ENCODE assay signal across 1 cellular context in genomic region chr3:73236867-73237266, GRCh38.
TF ChIP-seq lines count a peak whose summit lies in the region.

No MANE protein-coding gene starts in this region.

TF ChIP-seq in HEK293, 187 proteins besides CTCF, POLR2A, EP300 and RAD21 (continued from another document and continues in another):
- TF ChIP-seq ZBTB10 (tag by site-specific recombination; IDR thresholded peaks at IDR 0.05) (no peak), ZNF560 (tag by site-specific recombination; IDR thresholded peaks at IDR 0.05; ENCODE audit: borderline replicate concordance) (no peak), ZNF510 (tag by site-specific recombination; IDR thresholded peaks at IDR 0.05; ENCODE audit: insufficient replicate concordance) (no peak), ZNF513 (tag by site-specific recombination; IDR thresholded peaks at IDR 0.05) (no peak), IKZF3 (tag by site-specific recombination; IDR thresholded peaks at IDR 0.05) (no peak), ZNF548 (tag by site-specific recombination; IDR thresholded peaks at IDR 0.05) (no peak), ZNF549 (tag by site-specific recombination; IDR thresholded peaks at IDR 0.05) (no peak), ZNF623 (tag by site-specific recombination; IDR thresholded peaks at IDR 0.05) (no peak), ZNF664 (tag by site-specific recombination; IDR thresholded peaks at IDR 0.05) (no peak), KLF8 (tag by site-specific recombination; IDR thresholded peaks at IDR 0.05) (no peak), ZSCAN23 (tag by site-specific recombination; IDR thresholded peaks at IDR 0.05) (0 out of 2 replicates have a peak, but pooled peaks have one; percentile 68), ZNF146 (tag by site-specific recombination; IDR thresholded peaks at IDR 0.05) (no peak), KLF10 (tag by site-specific recombination; IDR thresholded peaks at IDR 0.05) (peak; percentile 28; the same call in 1 of the 2 replicates), ZNF114 (tag by site-specific recombination; IDR thresholded peaks at IDR 0.05) (no peak), KLF16 (tag by site-specific recombination; IDR thresholded peaks at IDR 0.05) (peak; percentile 74), ZNF843 (tag by site-specific recombination; IDR thresholded peaks at IDR 0.05) (peak; percentile 93), ZNF501 (tag by site-specific recombination; IDR thresholded peaks at IDR 0.05) (no peak), ZBTB20 (tag by site-specific recombination; IDR thresholded peaks at IDR 0.05) (no peak), FEZF1 (tag by site-specific recombination; IDR thresholded peaks at IDR 0.05) (peak; percentile 83), ZNF555 (tag by site-specific recombination; conservative IDR thresholded peaks at IDR 0.05) (no peak), ZIC2 (tag by site-specific recombination; IDR thresholded peaks at IDR 0.05) (no peak), ZNF37A (tag by site-specific recombination; IDR thresholded peaks at IDR 0.05) (no peak), ZNF16 (tag by site-specific recombination; IDR thresholded peaks at IDR 0.05; ENCODE audit: low read depth) (no peak), ZNF223 (tag by site-specific recombination; IDR thresholded peaks at IDR 0.05) (no peak), ZNF354C (tag by site-specific recombination; IDR thresholded peaks at IDR 0.05; ENCODE audit: borderline replicate concordance, low read depth) (no peak), ZFP37 (tag by site-specific recombination; IDR thresholded peaks at IDR 0.05) (no peak), ZNF2 (tag by site-specific recombination; IDR thresholded peaks at IDR 0.05) (no peak), ZNF157 (tag by site-specific recombination; IDR thresholded peaks at IDR 0.05) (no peak), ZNF140 (tag by site-specific recombination; IDR thresholded peaks at IDR 0.05) (no peak), ZFP3 (tag by site-specific recombination; IDR thresholded peaks at IDR 0.05; ENCODE audit: low read depth) (no peak), ZNF404 (tag by site-specific recombination; IDR thresholded peaks at IDR 0.05) (no peak), ZSCAN30 (tag by site-specific recombination; IDR thresholded peaks at IDR 0.05) (no peak), ZNF133 (tag by site-specific recombination; IDR thresholded peaks at IDR 0.05) (no peak), ZNF366 (tag by site-specific recombination; conservative IDR thresholded peaks at IDR 0.05) (peak; percentile 83), ZNF394 (tag by site-specific recombination; IDR thresholded peaks at IDR 0.05; ENCODE audit: borderline replicate concordance) (no peak), ZNF76 (tag by site-specific recombination; IDR thresholded peaks at IDR 0.05; ENCODE audit: borderline replicate concordance, low read depth) (no peak), ZNF518A (tag by site-specific recombination; conservative IDR thresholded peaks at IDR 0.05; ENCODE audit: low read depth) (0 out of 2 replicates have a peak, but pooled peaks have one; percentile 39), KLF9 (tag by site-specific recombination; IDR thresholded peaks at IDR 0.05; ENCODE audit: low read depth) (no peak), ZNF777 (tag by site-specific recombination; IDR thresholded peaks at IDR 0.05; ENCODE audit: borderline replicate concordance) (no peak), ZBTB7A (tag by site-specific recombination; IDR thresholded peaks at IDR 0.05; ENCODE audit: low read depth) (no peak), BCL11B (tag by site-specific recombination; IDR thresholded peaks at IDR 0.05; ENCODE audit: low read depth) (no peak), ZNF624 (tag by site-specific recombination; IDR thresholded peaks at IDR 0.05) (no peak), ZNF785 (tag by site-specific recombination; IDR thresholded peaks at IDR 0.05) (no peak), ZNF521 (tag by site-specific recombination; IDR thresholded peaks at IDR 0.05) (no peak), ZNF600 (tag by site-specific recombination; IDR thresholded peaks at IDR 0.05) (peak; percentile 89), ZNF10 (tag by site-specific recombination; IDR thresholded peaks at IDR 0.05) (no peak), ZNF645 (tag by site-specific recombination; IDR thresholded peaks at IDR 0.05) (no peak), ZXDB (tag by site-specific recombination; IDR thresholded peaks at IDR 0.05) (peak; percentile 87), ZNF416 (tag by site-specific recombination; IDR thresholded peaks at IDR 0.05) (no peak), ZFP41 (tag by site-specific recombination; IDR thresholded peaks at IDR 0.05; ENCODE audit: borderline replicate concordance) (no peak), ZBTB21 (tag by site-specific recombination; IDR thresholded peaks at IDR 0.05) (peak; percentile 32; the same call in 1 of the 2 replicates)
- TF ChIP-seq, protein P1, sequence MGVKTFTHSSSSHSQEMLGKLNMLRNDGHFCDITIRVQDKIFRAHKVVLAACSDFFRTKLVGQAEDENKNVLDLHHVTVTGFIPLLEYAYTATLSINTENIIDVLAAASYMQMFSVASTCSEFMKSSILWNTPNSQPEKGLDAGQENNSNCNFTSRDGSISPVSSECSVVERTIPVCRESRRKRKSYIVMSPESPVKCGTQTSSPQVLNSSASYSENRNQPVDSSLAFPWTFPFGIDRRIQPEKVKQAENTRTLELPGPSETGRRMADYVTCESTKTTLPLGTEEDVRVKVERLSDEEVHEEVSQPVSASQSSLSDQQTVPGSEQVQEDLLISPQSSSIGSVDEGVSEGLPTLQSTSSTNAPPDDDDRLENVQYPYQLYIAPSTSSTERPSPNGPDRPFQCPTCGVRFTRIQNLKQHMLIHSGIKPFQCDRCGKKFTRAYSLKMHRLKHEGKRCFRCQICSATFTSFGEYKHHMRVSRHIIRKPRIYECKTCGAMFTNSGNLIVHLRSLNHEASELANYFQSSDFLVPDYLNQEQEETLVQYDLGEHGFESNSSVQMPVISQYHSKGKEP (tag by site-specific recombination; IDR thresholded peaks at IDR 0.05), result 0 out of 2 replicates have a peak, but pooled peaks have one; percentile 13
- TF ChIP-seq, protein P2, sequence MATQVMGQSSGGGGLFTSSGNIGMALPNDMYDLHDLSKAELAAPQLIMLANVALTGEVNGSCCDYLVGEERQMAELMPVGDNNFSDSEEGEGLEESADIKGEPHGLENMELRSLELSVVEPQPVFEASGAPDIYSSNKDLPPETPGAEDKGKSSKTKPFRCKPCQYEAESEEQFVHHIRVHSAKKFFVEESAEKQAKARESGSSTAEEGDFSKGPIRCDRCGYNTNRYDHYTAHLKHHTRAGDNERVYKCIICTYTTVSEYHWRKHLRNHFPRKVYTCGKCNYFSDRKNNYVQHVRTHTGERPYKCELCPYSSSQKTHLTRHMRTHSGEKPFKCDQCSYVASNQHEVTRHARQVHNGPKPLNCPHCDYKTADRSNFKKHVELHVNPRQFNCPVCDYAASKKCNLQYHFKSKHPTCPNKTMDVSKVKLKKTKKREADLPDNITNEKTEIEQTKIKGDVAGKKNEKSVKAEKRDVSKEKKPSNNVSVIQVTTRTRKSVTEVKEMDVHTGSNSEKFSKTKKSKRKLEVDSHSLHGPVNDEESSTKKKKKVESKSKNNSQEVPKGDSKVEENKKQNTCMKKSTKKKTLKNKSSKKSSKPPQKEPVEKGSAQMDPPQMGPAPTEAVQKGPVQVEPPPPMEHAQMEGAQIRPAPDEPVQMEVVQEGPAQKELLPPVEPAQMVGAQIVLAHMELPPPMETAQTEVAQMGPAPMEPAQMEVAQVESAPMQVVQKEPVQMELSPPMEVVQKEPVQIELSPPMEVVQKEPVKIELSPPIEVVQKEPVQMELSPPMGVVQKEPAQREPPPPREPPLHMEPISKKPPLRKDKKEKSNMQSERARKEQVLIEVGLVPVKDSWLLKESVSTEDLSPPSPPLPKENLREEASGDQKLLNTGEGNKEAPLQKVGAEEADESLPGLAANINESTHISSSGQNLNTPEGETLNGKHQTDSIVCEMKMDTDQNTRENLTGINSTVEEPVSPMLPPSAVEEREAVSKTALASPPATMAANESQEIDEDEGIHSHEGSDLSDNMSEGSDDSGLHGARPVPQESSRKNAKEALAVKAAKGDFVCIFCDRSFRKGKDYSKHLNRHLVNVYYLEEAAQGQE (tag by site-specific recombination; IDR thresholded peaks at IDR 0.05), result no peak
- TF ChIP-seq, protein P3, sequence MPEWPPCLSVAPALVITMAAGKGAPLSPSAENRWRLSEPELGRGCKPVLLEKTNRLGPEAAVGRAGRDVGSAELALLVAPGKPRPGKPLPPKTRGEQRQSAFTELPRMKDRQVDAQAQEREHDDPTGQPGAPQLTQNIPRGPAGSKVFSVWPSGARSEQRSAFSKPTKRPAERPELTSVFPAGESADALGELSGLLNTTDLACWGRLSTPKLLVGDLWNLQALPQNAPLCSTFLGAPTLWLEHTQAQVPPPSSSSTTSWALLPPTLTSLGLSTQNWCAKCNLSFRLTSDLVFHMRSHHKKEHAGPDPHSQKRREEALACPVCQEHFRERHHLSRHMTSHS (tag by site-specific recombination; IDR thresholded peaks at IDR 0.05), result no peak
- TF ChIP-seq, protein P4, sequence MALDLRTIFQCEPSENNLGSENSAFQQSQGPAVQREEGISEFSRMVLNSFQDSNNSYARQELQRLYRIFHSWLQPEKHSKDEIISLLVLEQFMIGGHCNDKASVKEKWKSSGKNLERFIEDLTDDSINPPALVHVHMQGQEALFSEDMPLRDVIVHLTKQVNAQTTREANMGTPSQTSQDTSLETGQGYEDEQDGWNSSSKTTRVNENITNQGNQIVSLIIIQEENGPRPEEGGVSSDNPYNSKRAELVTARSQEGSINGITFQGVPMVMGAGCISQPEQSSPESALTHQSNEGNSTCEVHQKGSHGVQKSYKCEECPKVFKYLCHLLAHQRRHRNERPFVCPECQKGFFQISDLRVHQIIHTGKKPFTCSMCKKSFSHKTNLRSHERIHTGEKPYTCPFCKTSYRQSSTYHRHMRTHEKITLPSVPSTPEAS (tag by site-specific recombination; IDR thresholded peaks at IDR 0.05), result 0 out of 2 replicates have a peak, but pooled peaks have one; percentile 29
